ENCODE assay signal across 1 cellular context in genomic region chr18:35497334-35498197, GRCh38.
TF ChIP-seq lines count a peak whose summit lies in the region.

INO80C (minus strand) TSS chr18:35497960; CDS start chr18:35497874, 86 bp downstream.

TF ChIP-seq in HepG2, 621 proteins besides CTCF, POLR2A, EP300 and RAD21 (continued from another document and continues in another):
- peak; percentile 72 for TF ChIP-seq HMGXB4 (CRISPR knock-in tag; IDR thresholded peaks at IDR 0.05; ENCODE audit: borderline replicate concordance in 1 of 2, low read depth in 1 of 2)
- TF ChIP-seq, protein P1, sequence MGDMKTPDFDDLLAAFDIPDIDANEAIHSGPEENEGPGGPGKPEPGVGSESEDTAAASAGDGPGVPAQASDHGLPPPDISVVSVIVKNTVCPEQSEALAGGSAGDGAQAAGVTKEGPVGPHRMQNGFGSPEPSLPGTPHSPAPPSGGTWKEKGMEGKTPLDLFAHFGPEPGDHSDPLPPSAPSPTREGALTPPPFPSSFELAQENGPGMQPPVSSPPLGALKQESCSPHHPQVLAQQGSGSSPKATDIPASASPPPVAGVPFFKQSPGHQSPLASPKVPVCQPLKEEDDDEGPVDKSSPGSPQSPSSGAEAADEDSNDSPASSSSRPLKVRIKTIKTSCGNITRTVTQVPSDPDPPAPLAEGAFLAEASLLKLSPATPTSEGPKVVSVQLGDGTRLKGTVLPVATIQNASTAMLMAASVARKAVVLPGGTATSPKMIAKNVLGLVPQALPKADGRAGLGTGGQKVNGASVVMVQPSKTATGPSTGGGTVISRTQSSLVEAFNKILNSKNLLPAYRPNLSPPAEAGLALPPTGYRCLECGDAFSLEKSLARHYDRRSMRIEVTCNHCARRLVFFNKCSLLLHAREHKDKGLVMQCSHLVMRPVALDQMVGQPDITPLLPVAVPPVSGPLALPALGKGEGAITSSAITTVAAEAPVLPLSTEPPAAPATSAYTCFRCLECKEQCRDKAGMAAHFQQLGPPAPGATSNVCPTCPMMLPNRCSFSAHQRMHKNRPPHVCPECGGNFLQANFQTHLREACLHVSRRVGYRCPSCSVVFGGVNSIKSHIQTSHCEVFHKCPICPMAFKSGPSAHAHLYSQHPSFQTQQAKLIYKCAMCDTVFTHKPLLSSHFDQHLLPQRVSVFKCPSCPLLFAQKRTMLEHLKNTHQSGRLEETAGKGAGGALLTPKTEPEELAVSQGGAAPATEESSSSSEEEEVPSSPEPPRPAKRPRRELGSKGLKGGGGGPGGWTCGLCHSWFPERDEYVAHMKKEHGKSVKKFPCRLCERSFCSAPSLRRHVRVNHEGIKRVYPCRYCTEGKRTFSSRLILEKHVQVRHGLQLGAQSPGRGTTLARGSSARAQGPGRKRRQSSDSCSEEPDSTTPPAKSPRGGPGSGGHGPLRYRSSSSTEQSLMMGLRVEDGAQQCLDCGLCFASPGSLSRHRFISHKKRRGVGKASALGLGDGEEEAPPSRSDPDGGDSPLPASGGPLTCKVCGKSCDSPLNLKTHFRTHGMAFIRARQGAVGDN (CRISPR knock-in tag; IDR thresholded peaks at IDR 0.05): peak; percentile 98
- TF ChIP-seq ZNF770 (CRISPR knock-in tag; IDR thresholded peaks at IDR 0.05): no peak
- no peak for TF ChIP-seq PCBP2 (optimal IDR thresholded peaks at IDR 0.05; ENCODE audit: low read depth, low read length, poor library complexity, severe bottlenecking)
- no peak for TF ChIP-seq TIGD3 (CRISPR knock-in tag; IDR thresholded peaks at IDR 0.05; ENCODE audit: borderline replicate concordance)
- TF ChIP-seq, protein P2, sequence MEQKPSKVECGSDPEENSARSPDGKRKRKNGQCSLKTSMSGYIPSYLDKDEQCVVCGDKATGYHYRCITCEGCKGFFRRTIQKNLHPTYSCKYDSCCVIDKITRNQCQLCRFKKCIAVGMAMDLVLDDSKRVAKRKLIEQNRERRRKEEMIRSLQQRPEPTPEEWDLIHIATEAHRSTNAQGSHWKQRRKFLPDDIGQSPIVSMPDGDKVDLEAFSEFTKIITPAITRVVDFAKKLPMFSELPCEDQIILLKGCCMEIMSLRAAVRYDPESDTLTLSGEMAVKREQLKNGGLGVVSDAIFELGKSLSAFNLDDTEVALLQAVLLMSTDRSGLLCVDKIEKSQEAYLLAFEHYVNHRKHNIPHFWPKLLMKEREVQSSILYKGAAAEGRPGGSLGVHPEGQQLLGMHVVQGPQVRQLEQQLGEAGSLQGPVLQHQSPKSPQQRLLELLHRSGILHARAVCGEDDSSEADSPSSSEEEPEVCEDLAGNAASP (CRISPR knock-in tag; IDR thresholded peaks at IDR 0.05; ENCODE audit: borderline replicate concordance): peak; percentile 44
- TF ChIP-seq SALL2 (CRISPR knock-in tag; IDR thresholded peaks at IDR 0.05): peak; percentile 74; the same call in 1 of the 2 replicates
- TF ChIP-seq ZNF33B (CRISPR knock-in tag; IDR thresholded peaks at IDR 0.05): no peak
- TF ChIP-seq ELF1 (CRISPR knock-in tag; IDR thresholded peaks at IDR 0.05): peak; percentile 99
- no peak; the same call in 1 of the 2 replicates for TF ChIP-seq ZNF878 (CRISPR knock-in tag; IDR thresholded peaks at IDR 0.05)
- TF ChIP-seq, protein P3, sequence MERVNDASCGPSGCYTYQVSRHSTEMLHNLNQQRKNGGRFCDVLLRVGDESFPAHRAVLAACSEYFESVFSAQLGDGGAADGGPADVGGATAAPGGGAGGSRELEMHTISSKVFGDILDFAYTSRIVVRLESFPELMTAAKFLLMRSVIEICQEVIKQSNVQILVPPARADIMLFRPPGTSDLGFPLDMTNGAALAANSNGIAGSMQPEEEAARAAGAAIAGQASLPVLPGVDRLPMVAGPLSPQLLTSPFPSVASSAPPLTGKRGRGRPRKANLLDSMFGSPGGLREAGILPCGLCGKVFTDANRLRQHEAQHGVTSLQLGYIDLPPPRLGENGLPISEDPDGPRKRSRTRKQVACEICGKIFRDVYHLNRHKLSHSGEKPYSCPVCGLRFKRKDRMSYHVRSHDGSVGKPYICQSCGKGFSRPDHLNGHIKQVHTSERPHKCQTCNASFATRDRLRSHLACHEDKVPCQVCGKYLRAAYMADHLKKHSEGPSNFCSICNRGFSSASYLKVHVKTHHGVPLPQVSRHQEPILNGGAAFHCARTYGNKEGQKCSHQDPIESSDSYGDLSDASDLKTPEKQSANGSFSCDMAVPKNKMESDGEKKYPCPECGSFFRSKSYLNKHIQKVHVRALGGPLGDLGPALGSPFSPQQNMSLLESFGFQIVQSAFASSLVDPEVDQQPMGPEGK (CRISPR knock-in tag; IDR thresholded peaks at IDR 0.05): no peak; the same call in none of the 2 replicates
- no peak for TF ChIP-seq NFATC3 (CRISPR knock-in tag; IDR thresholded peaks at IDR 0.05)
- TF ChIP-seq MATR3 (CRISPR knock-in tag; IDR thresholded peaks at IDR 0.05): no peak
- TF ChIP-seq MEIS2 (CRISPR knock-in tag; IDR thresholded peaks at IDR 0.05): peak; percentile 73; the same call in 1 of the 2 replicates
- no peak; the same call in 1 of the 2 replicates for TF ChIP-seq TRAFD1 (CRISPR knock-in tag; IDR thresholded peaks at IDR 0.05; ENCODE audit: borderline replicate concordance)
- TF ChIP-seq, protein P4, sequence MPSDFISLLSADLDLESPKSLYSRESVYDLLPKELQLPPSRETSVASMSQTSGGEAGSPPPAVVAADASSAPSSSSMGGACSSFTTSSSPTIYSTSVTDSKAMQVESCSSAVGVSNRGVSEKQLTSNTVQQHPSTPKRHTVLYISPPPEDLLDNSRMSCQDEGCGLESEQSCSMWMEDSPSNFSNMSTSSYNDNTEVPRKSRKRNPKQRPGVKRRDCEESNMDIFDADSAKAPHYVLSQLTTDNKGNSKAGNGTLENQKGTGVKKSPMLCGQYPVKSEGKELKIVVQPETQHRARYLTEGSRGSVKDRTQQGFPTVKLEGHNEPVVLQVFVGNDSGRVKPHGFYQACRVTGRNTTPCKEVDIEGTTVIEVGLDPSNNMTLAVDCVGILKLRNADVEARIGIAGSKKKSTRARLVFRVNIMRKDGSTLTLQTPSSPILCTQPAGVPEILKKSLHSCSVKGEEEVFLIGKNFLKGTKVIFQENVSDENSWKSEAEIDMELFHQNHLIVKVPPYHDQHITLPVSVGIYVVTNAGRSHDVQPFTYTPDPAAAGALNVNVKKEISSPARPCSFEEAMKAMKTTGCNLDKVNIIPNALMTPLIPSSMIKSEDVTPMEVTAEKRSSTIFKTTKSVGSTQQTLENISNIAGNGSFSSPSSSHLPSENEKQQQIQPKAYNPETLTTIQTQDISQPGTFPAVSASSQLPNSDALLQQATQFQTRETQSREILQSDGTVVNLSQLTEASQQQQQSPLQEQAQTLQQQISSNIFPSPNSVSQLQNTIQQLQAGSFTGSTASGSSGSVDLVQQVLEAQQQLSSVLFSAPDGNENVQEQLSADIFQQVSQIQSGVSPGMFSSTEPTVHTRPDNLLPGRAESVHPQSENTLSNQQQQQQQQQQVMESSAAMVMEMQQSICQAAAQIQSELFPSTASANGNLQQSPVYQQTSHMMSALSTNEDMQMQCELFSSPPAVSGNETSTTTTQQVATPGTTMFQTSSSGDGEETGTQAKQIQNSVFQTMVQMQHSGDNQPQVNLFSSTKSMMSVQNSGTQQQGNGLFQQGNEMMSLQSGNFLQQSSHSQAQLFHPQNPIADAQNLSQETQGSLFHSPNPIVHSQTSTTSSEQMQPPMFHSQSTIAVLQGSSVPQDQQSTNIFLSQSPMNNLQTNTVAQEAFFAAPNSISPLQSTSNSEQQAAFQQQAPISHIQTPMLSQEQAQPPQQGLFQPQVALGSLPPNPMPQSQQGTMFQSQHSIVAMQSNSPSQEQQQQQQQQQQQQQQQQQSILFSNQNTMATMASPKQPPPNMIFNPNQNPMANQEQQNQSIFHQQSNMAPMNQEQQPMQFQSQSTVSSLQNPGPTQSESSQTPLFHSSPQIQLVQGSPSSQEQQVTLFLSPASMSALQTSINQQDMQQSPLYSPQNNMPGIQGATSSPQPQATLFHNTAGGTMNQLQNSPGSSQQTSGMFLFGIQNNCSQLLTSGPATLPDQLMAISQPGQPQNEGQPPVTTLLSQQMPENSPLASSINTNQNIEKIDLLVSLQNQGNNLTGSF (CRISPR knock-in tag; IDR thresholded peaks at IDR 0.05): no peak; the same call in 1 of the 2 replicates
- TF ChIP-seq CREBL2 (CRISPR knock-in tag; IDR thresholded peaks at IDR 0.05; ENCODE audit: borderline replicate concordance): peak; percentile 65; the same call in 1 of the 2 replicates
- TF ChIP-seq TBX3 (IDR thresholded peaks at IDR 0.05; ENCODE audit: borderline replicate concordance): peak; percentile 39; the same call in 1 of the 2 replicates
- no peak for TF ChIP-seq THYN1 (CRISPR knock-in tag; IDR thresholded peaks at IDR 0.05; ENCODE audit: borderline replicate concordance, low read depth)
- peak; percentile 46; the same call in 1 of the 2 replicates for TF ChIP-seq ZBTB7A (CRISPR knock-in tag; IDR thresholded peaks at IDR 0.05)
- TF ChIP-seq NCOA2 (CRISPR knock-in tag; IDR thresholded peaks at IDR 0.05): peak; percentile 60; the same call in 1 of the 2 replicates
